In genomic region chr3:149367021-149367840, GRCh38 we compare ENCODE assay signal across 9 cellular contexts. TPM values are rescaled to one million over a fixed set of nuclear protein-coding genes. Genes with fewer than 3 reads are reported as not detected.
A peak's percentile ranks its signal among the peaks of the same experiment; 100 is the strongest.
DNase-seq lines count a peak whose midpoint lies in the region; ATAC-seq and TF ChIP-seq lines count a peak whose summit lies in the region.
"Had no signal": no experiment of that assay in that cellular context is flagged by ENCODE, and none has a peak within 500 bp of the region (broad histone marks: within the 10 kb centered on the region; RNA-seq: fewer than 3 reads in every experiment).

No MANE protein-coding gene starts in this region.

- ATAC-seq in right cardiac atrium, result peak; percentile 52 to 84
- ATAC-seq in upper lobe of left lung (ENCODE audit: low FRiP score in 2 of 2), result peak; percentile 56 to 67
- no peak for ATAC-seq in GM21367 (IDR thresholded peaks at IDR 0.05; ENCODE audit: unreplicated experiment)

- no peaks in the 10 kb centered on the region for H4K20me1 ChIP-seq in neural progenitor cell (ENCODE audit: low read depth)

- intact Hi-C loops in right cardiac atrium (cut with DNase I), result no loop called here

- WGBS in right cardiac atrium, result 68% methylated on average over 2 of the region's 2 CpGs
- WGBS in upper lobe of left lung, 2 donors, result 66 to 73% methylated on average over 2 of the region's 2 CpGs

- no peaks in the 10 kb centered on the region for H3K79me2 ChIP-seq in neural progenitor cell (ENCODE audit: low read depth)

- H3K4me3 ChIP-seq in right cardiac atrium (ENCODE audit: low read length) (no peak overlapping the region), upper lobe of left lung (no peak overlapping the region), neural progenitor cell (no peak overlapping the region)

- peaks cover 0 to 24% (median 0%) of the 10 kb centered on the region in 4 donors for H3K36me3 ChIP-seq in upper lobe of left lung
- no peaks in the 10 kb centered on the region for H3K36me3 ChIP-seq in neural progenitor cell

- H3K27me3 ChIP-seq in right cardiac atrium (ENCODE audit: control insufficient read depth, insufficient read depth) (no peaks in the 10 kb centered on the region), upper lobe of left lung (no peaks in the 10 kb centered on the region), neural progenitor cell (no peaks in the 10 kb centered on the region)

- no peak overlapping the region for H3K4me2 ChIP-seq in neural progenitor cell

- H3K27me3 Mint-ChIP-seq in neural progenitor cell (ENCODE audit: insufficient read depth, low read depth), result peaks cover 4% of the 10 kb centered on the region

- H3K4me1 Mint-ChIP-seq in neural progenitor cell, result peaks cover 14% of the 10 kb centered on the region

- no peaks in the 10 kb centered on the region for H3K9me3 Mint-ChIP-seq in neural progenitor cell

- peak; percentile 9 for DNase-seq in activated naive CD4-positive, alpha-beta T cell treated with Interleukin-2 at 50 U/mL for 16 hours
- DNase-seq in activated naive CD4-positive, alpha-beta T cell (lab: John Stamatoyannopoulos, UW), result no peak
- DNase-seq in SW 1271 (lab: John Stamatoyannopoulos, UW), result peak; percentile 73 to 85
- no peak for DNase-seq in right cardiac atrium
- no peak for DNase-seq in upper lobe of left lung
- no peak for DNase-seq in NCI-H345 treated with DMSO at 0.1 percent for 48 hours (lab: John Stamatoyannopoulos, UW; ENCODE audit: unreplicated experiment)
- DNase-seq in neural progenitor cell (ENCODE audit: low spot score), result no peak
- DNase-seq: NCI-H2107 had no signal

- H3K27ac Mint-ChIP-seq in neural progenitor cell, result no peak overlapping the region

- H3K9me3 ChIP-seq in right cardiac atrium (ENCODE audit: control insufficient read depth, low read length) (no peaks in the 10 kb centered on the region), upper lobe of left lung (no peaks in the 10 kb centered on the region), neural progenitor cell (ENCODE audit: low read depth) (no peaks in the 10 kb centered on the region)

- H3K4me3 Mint-ChIP-seq in neural progenitor cell, result no peak overlapping the region

- TF ChIP-seq POLR2A in upper lobe of left lung (IDR thresholded peaks at IDR 0.05), result no peak

- no peaks in the 10 kb centered on the region for H3K36me3 Mint-ChIP-seq in neural progenitor cell

- peaks cover 29% of the 10 kb centered on the region for H3F3A ChIP-seq in neural progenitor cell (ENCODE audit: low read depth)

- H2AFZ ChIP-seq in neural progenitor cell (replicated peaks), result no peak overlapping the region

- TF ChIP-seq EP300 in upper lobe of left lung (IDR thresholded peaks at IDR 0.05), result peak in 1 of 4 donors; percentile 52

- H3K27ac ChIP-seq in right cardiac atrium (ENCODE audit: low read length) (peak overlapping the region; percentile 68), upper lobe of left lung (peak overlapping the region in 1 of 4 donors; percentile 27), neural progenitor cell (no peak overlapping the region)

- no peak overlapping the region for H3K9ac ChIP-seq in neural progenitor cell

- TF ChIP-seq CTCF in upper lobe of left lung (IDR thresholded peaks at IDR 0.05) (no peak), neural progenitor cell (IDR thresholded peaks at IDR 0.05) (no peak)

- H3K4me1 ChIP-seq in right cardiac atrium (ENCODE audit: control insufficient read depth, insufficient read depth, low read length) (peaks cover 2% of the 10 kb centered on the region), upper lobe of left lung (peaks cover 17 to 38% (median 27%) of the 10 kb centered on the region in 4 donors), neural progenitor cell (peaks cover 30% of the 10 kb centered on the region)

RNA-seq across cellular contexts. Expression of gene TM4SF1, which starts 10.2 kb away (rescaled TPM):
- total RNA-seq in right cardiac atrium (100 to 1,000 TPM in 1 of 4 donors, 10 to 100 TPM in 3; 70.8 to 105 (median 83.6) TPM), upper lobe of left lung (100 to 1,000 TPM in 4 of 6 donors, 10 to 100 TPM in 2; 40.9 to 337 (median 197) TPM), neural progenitor cell (ENCODE audit: low replicate concordance) (not detected in 2 replicates)
- polyA plus RNA-seq in right cardiac atrium, result 130 TPM

RNA-seq across cellular contexts. Expression of gene TM4SF18, which starts 33.8 kb away (rescaled TPM):
- total RNA-seq in right cardiac atrium (1 to 10 TPM; 2.9 to 6.1 (median 5.2) TPM), upper lobe of left lung (10 to 100 TPM in 1 of 6 donors, 1 to 10 TPM in 3, under 1 TPM in 2; 0.55 to 16.6 (median 2.5) TPM), neural progenitor cell (ENCODE audit: low replicate concordance) (not detected in 2 replicates)
- 4.5 TPM for polyA plus RNA-seq in right cardiac atrium

Comparison
In these comparisons a context has a peak if more than half of its experiments do, and no peak if none do; other contexts are left out.
1. DNase-seq: peak in activated naive CD4-positive, alpha-beta T cell treated with Interleukin-2 at 50 U/mL for 16 hours (single experiment) and SW 1271 (2 of 2); none in activated naive CD4-positive, alpha-beta T cell (0 of 4), right cardiac atrium (0 of 3), upper lobe of left lung (0 of 2), NCI-H345 treated with DMSO at 0.1 percent for 48 hours (single experiment) and neural progenitor cell (single experiment).
2. RNA of gene TM4SF1, which starts 10.2 kb away (total RNA-seq): 40.9 to 337 TPM in upper lobe of left lung and 70.8 to 105 TPM in right cardiac atrium; not detected in neural progenitor cell; every median in the first group is over 10 times any median in the second.